ENCODE assay signal across 8 cellular contexts in the genomic region with DNA sequence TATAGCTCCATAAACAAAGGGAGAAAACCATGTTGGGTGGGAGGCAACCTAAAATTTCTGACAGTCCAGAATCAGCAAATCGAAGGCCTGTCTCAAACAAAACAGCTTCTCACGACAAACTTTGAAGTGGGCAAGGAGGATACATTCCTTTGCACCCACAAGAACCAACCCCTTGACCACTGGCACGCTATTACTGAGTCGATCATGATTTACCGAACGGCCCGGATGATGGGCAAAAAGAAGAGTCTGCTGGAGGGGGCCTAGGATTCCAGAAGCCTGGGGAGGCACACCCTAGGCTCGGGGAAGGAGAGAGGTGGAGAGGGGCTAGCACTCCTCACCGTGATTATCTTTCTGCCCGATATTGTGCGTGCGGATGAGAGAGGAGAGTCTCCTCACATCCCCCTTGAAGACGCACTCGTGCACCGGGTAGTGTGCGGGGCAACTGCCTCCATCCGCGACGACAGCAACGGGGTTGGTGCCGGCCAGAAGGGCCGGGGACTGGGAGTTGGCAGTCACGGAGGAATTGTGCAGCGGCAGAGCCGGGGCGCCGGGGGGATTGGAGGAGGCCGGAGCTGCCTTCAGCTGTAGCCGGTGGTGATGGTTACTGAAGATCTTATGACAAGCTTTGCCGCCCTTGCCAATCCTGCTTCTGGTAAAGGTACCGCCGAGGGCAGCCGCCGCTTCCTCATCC. TPM values are rescaled to one million over a fixed set of nuclear protein-coding genes. Genes with fewer than 3 reads are reported as not detected.
DNase-seq lines count a peak whose midpoint lies in the region; ATAC-seq and TF ChIP-seq lines count a peak whose summit lies in the region.

No MANE protein-coding gene starts in this region.

- peaks cover 9% of the 10 kb centered on the region for H3K9me3 Mint-ChIP-seq in HFFc6
- peaks cover 0 to 1% of the 10 kb centered on the region in 2 donors for H3K9me3 Mint-ChIP-seq in activated T-cell treated with anti-CD3 and anti-CD28 coated beads, Interleukin-2, amount 50 U/mL, for 72 hours
- H3K9me3 Mint-ChIP-seq in osteocyte (ENCODE audit: unreplicated experiment): no peaks in the 10 kb centered on the region

- no peak for TF ChIP-seq CTCF in HFFc6 (IDR thresholded peaks at IDR 0.05)
- TF ChIP-seq CTCF in osteocyte (IDR thresholded peaks at IDR 0.05): no peak

- H3K4me1 Mint-ChIP-seq in HFFc6 (ENCODE audit: low read depth) (peaks cover 37% of the 10 kb centered on the region), osteocyte (ENCODE audit: unreplicated experiment) (peaks cover 49% of the 10 kb centered on the region)
- H3K4me1 Mint-ChIP-seq in activated T-cell treated with anti-CD3 and anti-CD28 coated beads, Interleukin-2, amount 50 U/mL, for 72 hours (ENCODE audit: low read depth): peaks cover 50% of the 10 kb centered on the region

- H3K27me3 Mint-ChIP-seq in HFFc6 (ENCODE audit: insufficient read depth) (peaks cover 2% of the 10 kb centered on the region), osteocyte (ENCODE audit: unreplicated experiment) (no peaks in the 10 kb centered on the region)
- no peaks in the 10 kb centered on the region for H3K27me3 Mint-ChIP-seq in activated T-cell treated with anti-CD3 and anti-CD28 coated beads, Interleukin-2, amount 50 U/mL, for 72 hours (ENCODE audit: low read depth)

- DNase-seq in activated CD8-positive, alpha-beta memory T cell treated with anti-CD3 and anti-CD28 coated beads for 48 hours (ENCODE audit: low read depth in 2 of 3, low spot score in 2 of 3): peak in 2 of 3 experiments; percentile 7 to 19
- no peak for DNase-seq in activated CD8-positive, alpha-beta memory T cell treated with anti-CD3 and anti-CD28 coated beads for 24 hours
- peak; percentile 79 for DNase-seq in HFFc6
- DNase-seq in MV-4-11 (lab: John Stamatoyannopoulos, UW): peak; percentile 17
- peak; percentile 67 to 75 for DNase-seq in activated T-cell treated with anti-CD3 and anti-CD28 coated beads, Interleukin-2, amount 50 U/mL, for 72 hours
- DNase-seq in foreskin melanocyte: peak; percentile 74
- DNase-seq in osteocyte (ENCODE audit: extremely low spot score, unreplicated experiment): no peak
- no peak for DNase-seq in GM19240 (ENCODE audit: insufficient read length, low spot score)

- H3K27ac Mint-ChIP-seq in HFFc6: peak overlapping the region; percentile 94
- H3K27ac Mint-ChIP-seq in activated T-cell treated with anti-CD3 and anti-CD28 coated beads, Interleukin-2, amount 50 U/mL, for 72 hours: peak overlapping the region; percentile 98
- H3K27ac Mint-ChIP-seq in osteocyte (ENCODE audit: unreplicated experiment): peak overlapping the region; percentile 99

- peak overlapping the region; percentile 95 for H3K4me3 Mint-ChIP-seq in HFFc6
- peak overlapping the region; percentile 91 to 97 for H3K4me3 Mint-ChIP-seq in activated T-cell treated with anti-CD3 and anti-CD28 coated beads, Interleukin-2, amount 50 U/mL, for 72 hours
- H3K4me3 Mint-ChIP-seq in osteocyte (ENCODE audit: unreplicated experiment): peak overlapping the region; percentile 95

- ATAC-seq in activated T-cell treated with anti-CD3 and anti-CD28 coated beads, Interleukin-2, amount 50 U/mL, for 72 hours (replicated peaks in 1 of 2): peak; percentile 40 to 53

- H3K36me3 Mint-ChIP-seq in HFFc6 (ENCODE audit: low read depth) (peaks cover 31% of the 10 kb centered on the region), osteocyte (ENCODE audit: unreplicated experiment) (peaks cover 5% of the 10 kb centered on the region)
- H3K36me3 Mint-ChIP-seq in activated T-cell treated with anti-CD3 and anti-CD28 coated beads, Interleukin-2, amount 50 U/mL, for 72 hours (ENCODE audit: insufficient read depth in 2 of 2): peaks cover 11 to 28% of the 10 kb centered on the region in 2 donors

RNA-seq across cellular contexts. Expression of gene ANKRD13C, which starts 0.7 kb away (rescaled TPM):
- 10 to 100 TPM; 16.1 to 19.8 (median 19.1) TPM for total RNA-seq in HFFc6 (2021; fragmentation: NEBNext Ultra II Directional; extraction: Animal tissue kit (Norgen Biotek cat#: 25700))
- 10 to 100 TPM; 25.1 to 25.6 TPM for total RNA-seq in activated T-cell treated with anti-CD3 and anti-CD28 coated beads, Interleukin-2, amount 50 U/mL, for 72 hours
- 27.4 and 29.3 TPM in 2 replicates for total RNA-seq in osteocyte

RNA-seq across cellular contexts. Expression of gene CTH, which starts 57.3 kb away (rescaled TPM):
- 1 to 10 TPM; 2.0 to 5.5 (median 3.2) TPM for total RNA-seq in HFFc6 (2021; fragmentation: NEBNext Ultra II Directional; extraction: Animal tissue kit (Norgen Biotek cat#: 25700))
- total RNA-seq in activated T-cell treated with anti-CD3 and anti-CD28 coated beads, Interleukin-2, amount 50 U/mL, for 72 hours: 10 to 100 TPM; 39.4 to 50.4 TPM
- 8.3 and 9.7 TPM in 2 replicates for total RNA-seq in osteocyte

Comparison
In these comparisons a context has a peak if more than half of its experiments do, and no peak if none do; other contexts are left out.
1. DNase-seq: peak in activated CD8-positive, alpha-beta memory T cell treated with anti-CD3 and anti-CD28 coated beads for 48 hours (2 of 3), HFFc6 (single experiment), MV-4-11 (single experiment), activated T-cell treated with anti-CD3 and anti-CD28 coated beads, Interleukin-2, amount 50 U/mL, for 72 hours (2 of 2) and foreskin melanocyte (single experiment); none in activated CD8-positive, alpha-beta memory T cell treated with anti-CD3 and anti-CD28 coated beads for 24 hours (single experiment), osteocyte (single experiment) and GM19240 (single experiment).
2. Peak in every context shown above with its lines, with median percentiles within 50 percentile points of each other: H3K27ac Mint-ChIP-seq and H3K4me3 Mint-ChIP-seq.